8 cellular contexts compared by ENCODE assay signal in genomic region chr1:156083800-156084790, GRCh38. TPM values are rescaled to one million over a fixed set of nuclear protein-coding genes. Genes with fewer than 3 reads are reported as not detected.
A peak's percentile ranks its signal among the peaks of the same experiment; 100 is the strongest.
DNase-seq lines count a peak whose midpoint lies in the region; ATAC-seq and TF ChIP-seq lines count a peak whose summit lies in the region.
"Had no signal": no experiment of that assay in that cellular context is flagged by ENCODE, and none has a peak within 500 bp of the region (broad histone marks: within the 10 kb centered on the region; RNA-seq: fewer than 3 reads in every experiment).

No MANE protein-coding gene starts in this region.

- H3K27me3 Mint-ChIP-seq in Caco-2 (ENCODE audit: insufficient read depth, unreplicated experiment) (no peaks in the 10 kb centered on the region), IgD-negative memory B cell (peaks cover 26% of the 10 kb centered on the region)
- H3K27me3 Mint-ChIP-seq in natural killer cell treated with Interleukin-12 subunit alpha and Interleukin-12 subunit beta and Interleukin-15 and Interleukin-18, amount 100 ng/mL, for 72 hours = peaks cover 9 to 18% of the 10 kb centered on the region in 2 donors

- TF ChIP-seq CTCF in Caco-2 (IDR thresholded peaks at IDR 0.05; ENCODE audit: insufficient read depth in 1 of 2, low read depth in 1 of 2, low read length in 1 of 2, severe bottlenecking in 1 of 2, unreplicated experiment in 1 of 2) (no peak), astrocyte of the cerebellum (IDR thresholded peaks at IDR 0.05; ENCODE audit: low read depth, low read length, missing control alignments) (no peak)

- H3K4me3 ChIP-seq in Caco-2 (ENCODE audit: low read depth, low read length) (peak overlapping the region; percentile 83), astrocyte of the cerebellum (ENCODE audit: low read depth, low read length) (peak overlapping the region; percentile 64)

- ATAC-seq in natural killer cell treated with Interleukin-12 subunit alpha and Interleukin-12 subunit beta and Interleukin-15 and Interleukin-18, amount 100 ng/mL, for 72 hours = no peak
- ATAC-seq in HG02981 (IDR thresholded peaks at IDR 0.05; ENCODE audit: unreplicated experiment) = no peak

- intact Hi-C loops in Caco-2 (cut with micrococcal nuclease; ENCODE audit: unreplicated experiment) = no loop called here

- POLR2A ChIA-PET in Caco-2 (lab: Charles Lee) = interaction anchor here (2.2 kb wide), 1 partner anchor 23 kb away, joined by 5 read pairs; the partner anchor contains the start of gene RAB25

- H3K9me3 Mint-ChIP-seq in Caco-2 (ENCODE audit: unreplicated experiment) = no peaks in the 10 kb centered on the region
- no peaks in the 10 kb centered on the region for H3K9me3 Mint-ChIP-seq in IgD-negative memory B cell
- H3K9me3 Mint-ChIP-seq in natural killer cell treated with Interleukin-12 subunit alpha and Interleukin-12 subunit beta and Interleukin-15 and Interleukin-18, amount 100 ng/mL, for 72 hours = no peaks in the 10 kb centered on the region

- H3K27me3 ChIP-seq in Caco-2 (replicated peaks; ENCODE audit: control insufficient read depth, insufficient read depth, low read length) = no peaks in the 10 kb centered on the region
- H3K27me3 ChIP-seq: SJSA1 had no signal

- in situ Hi-C loops in astrocyte of the cerebellum (cut with HindIII; ENCODE audit: low sequenced_read_pairs) = no loop called here

- peaks cover 31% of the 10 kb centered on the region for H3K4me1 Mint-ChIP-seq in Caco-2 (ENCODE audit: low read depth, unreplicated experiment)
- H3K4me1 Mint-ChIP-seq in IgD-negative memory B cell = peaks cover 2 to 4% (median 4%) of the 10 kb centered on the region in 3 donors
- peaks cover 0 to 3% of the 10 kb centered on the region in 2 donors for H3K4me1 Mint-ChIP-seq in natural killer cell treated with Interleukin-12 subunit alpha and Interleukin-12 subunit beta and Interleukin-15 and Interleukin-18, amount 100 ng/mL, for 72 hours (ENCODE audit: low read depth in 2 of 2)

- no peaks in the 10 kb centered on the region for H3K36me3 ChIP-seq in Caco-2 (ENCODE audit: control insufficient read depth, insufficient read depth, low read length)
- H3K36me3 ChIP-seq: SJSA1 had no signal

- peak overlapping the region; percentile 71 for H3K27ac Mint-ChIP-seq in Caco-2 (ENCODE audit: unreplicated experiment)
- H3K27ac Mint-ChIP-seq in IgD-negative memory B cell = no peak overlapping the region
- no peak overlapping the region for H3K27ac Mint-ChIP-seq in natural killer cell treated with Interleukin-12 subunit alpha and Interleukin-12 subunit beta and Interleukin-15 and Interleukin-18, amount 100 ng/mL, for 72 hours

- CTCF ChIA-PET in Caco-2 (lab: Charles Lee) = interaction anchor here (0.9 to 1.3 kb wide), 2 partner anchors 33 to 141 kb away, joined by 3 read pairs; no protein-coding TSS in a partner anchor

- no peak for DNase-seq in Caco-2
- DNase-seq in astrocyte of the cerebellum (ENCODE audit: low read depth) = no peak
- DNase-seq in natural killer cell treated with Interleukin-12 subunit alpha and Interleukin-12 subunit beta and Interleukin-15 and Interleukin-18, amount 100 ng/mL, for 72 hours (ENCODE audit: low spot score) = no peak
- no peak for DNase-seq in NCI-H510A treated with DMSO at 0.1 percent for 48 hours (lab: John Stamatoyannopoulos, UW)
- DNase-seq in cortex of kidney (lab: John Stamatoyannopoulos, UW) = no peak

- H3K9me3 ChIP-seq in Caco-2 = no peaks in the 10 kb centered on the region
- H3K9me3 ChIP-seq: SJSA1 had no signal

- BruUV-seq in Caco-2 (replicated peaks; lab: Mats Ljungman, UMichigan) = TSS peak; percentile 59

- H3K4me1 ChIP-seq in Caco-2 = peaks cover 34% of the 10 kb centered on the region

- H3K4me3 Mint-ChIP-seq in Caco-2 (ENCODE audit: unreplicated experiment) (peak overlapping the region; percentile 88), IgD-negative memory B cell (peak overlapping the region; percentile 32 to 77 (median 52))
- peak overlapping the region; percentile 42 for H3K4me3 Mint-ChIP-seq in natural killer cell treated with Interleukin-12 subunit alpha and Interleukin-12 subunit beta and Interleukin-15 and Interleukin-18, amount 100 ng/mL, for 72 hours

- peaks cover 8% of the 10 kb centered on the region for H3K36me3 Mint-ChIP-seq in Caco-2 (ENCODE audit: insufficient read depth, unreplicated experiment)
- no peaks in the 10 kb centered on the region for H3K36me3 Mint-ChIP-seq in IgD-negative memory B cell
- H3K36me3 Mint-ChIP-seq in natural killer cell treated with Interleukin-12 subunit alpha and Interleukin-12 subunit beta and Interleukin-15 and Interleukin-18, amount 100 ng/mL, for 72 hours = no peaks in the 10 kb centered on the region

RNA-seq across cellular contexts. Expression of gene MEX3A, which starts 1.8 kb away (rescaled TPM):
- total RNA-seq in Caco-2 (2022) = 8.9 and 12.2 TPM in 2 replicates
- polyA plus RNA-seq in IgD-negative memory B cell = 0.05 TPM
- under 1 TPM; 0.06 to 0.07 TPM for total RNA-seq in natural killer cell treated with Interleukin-12 subunit alpha and Interleukin-12 subunit beta and Interleukin-15 and Interleukin-18, amount 100 ng/mL, for 72 hours

RNA-seq across cellular contexts. Expression of gene RAB25, which starts 23.1 kb away (rescaled TPM):
- total RNA-seq in Caco-2 (2022) = 138 and 141 TPM in 2 replicates
- polyA plus RNA-seq in IgD-negative memory B cell = 2.9 TPM
- not detected for total RNA-seq in natural killer cell treated with Interleukin-12 subunit alpha and Interleukin-12 subunit beta and Interleukin-15 and Interleukin-18, amount 100 ng/mL, for 72 hours
- total RNA-seq: SJSA1 had no signal

RNA-seq across cellular contexts. Expression of gene LAMTOR2, which starts 29.5 kb away (rescaled TPM):
- total RNA-seq in Caco-2 (2022) = 49.4 and 49.5 TPM in 2 replicates
- polyA plus RNA-seq in IgD-negative memory B cell = 159 TPM
- total RNA-seq in natural killer cell treated with Interleukin-12 subunit alpha and Interleukin-12 subunit beta and Interleukin-15 and Interleukin-18, amount 100 ng/mL, for 72 hours = 10 to 100 TPM; 34.0 to 35.6 TPM

RNA-seq across cellular contexts. Expression of gene LMNA, which starts 30.4 kb away (rescaled TPM):
- 112 and 113 TPM in 2 replicates for total RNA-seq in Caco-2 (2022)
- 5.7 TPM for polyA plus RNA-seq in IgD-negative memory B cell
- total RNA-seq in natural killer cell treated with Interleukin-12 subunit alpha and Interleukin-12 subunit beta and Interleukin-15 and Interleukin-18, amount 100 ng/mL, for 72 hours = 10 to 100 TPM; 21.4 to 67.6 TPM

RNA-seq across cellular contexts. Expression of gene UBQLN4, which starts 30.5 kb away (rescaled TPM):
- total RNA-seq in Caco-2 (2022) = 60.9 and 65.5 TPM in 2 replicates
- 7.6 TPM for polyA plus RNA-seq in IgD-negative memory B cell
- 10 to 100 TPM; 30.4 to 51.4 TPM for total RNA-seq in natural killer cell treated with Interleukin-12 subunit alpha and Interleukin-12 subunit beta and Interleukin-15 and Interleukin-18, amount 100 ng/mL, for 72 hours

Comparison
In these comparisons a context has a peak if more than half of its experiments do, and no peak if none do; other contexts are left out.
1. RNA of gene RAB25, which starts 23.1 kb away (total RNA-seq): 138 to 141 TPM in Caco-2; not detected in natural killer cell treated with Interleukin-12 subunit alpha and Interleukin-12 subunit beta and Interleukin-15 and Interleukin-18, amount 100 ng/mL, for 72 hours; every median in the first group is over 100 times any median in the second.
2. Peak in every context shown above with its lines, with median percentiles within 50 percentile points of each other: H3K4me3 Mint-ChIP-seq.